ENCODE assay signal across 17 cellular contexts in genomic region chr1:234869182-234870019, GRCh38.
DNase-seq lines count a peak whose midpoint lies in the region; ATAC-seq and TF ChIP-seq lines count a peak whose summit lies in the region.
"Had no signal": no experiment of that assay in that cellular context is flagged by ENCODE, and none has a peak within 500 bp of the region (broad histone marks: within the 10 kb centered on the region; RNA-seq: fewer than 3 reads in every experiment).

No MANE protein-coding gene starts in this region.

- H3K27me3 ChIP-seq in right atrium auricular region (no peaks in the 10 kb centered on the region), Panc1 (ENCODE audit: control insufficient read depth, insufficient read depth, low read length) (no peaks in the 10 kb centered on the region), testis (no peaks in the 10 kb centered on the region)
- H3K27me3 ChIP-seq: ascending aorta had no signal

- ATAC-seq in Right ventricle myocardium inferior = no peak
- ATAC-seq in Panc1 = no peak; the same call in 1 of the 2 replicates
- no peak for ATAC-seq in GM21367 (IDR thresholded peaks at IDR 0.05; ENCODE audit: unreplicated experiment)
- ATAC-seq: lower lobe of right lung had no signal

- in situ Hi-C loops in Panc1 (cut with HindIII; ENCODE audit: low pct_unique_long_range_greater_than_20kb, low sequenced_read_pairs) = no loop called here

- H3K4me3 ChIP-seq in right atrium auricular region (no peak overlapping the region), Panc1 (ENCODE audit: low read depth in 2 of 2, low read length in 2 of 2) (no peak overlapping the region), testis (no peak overlapping the region)
- H3K4me3 ChIP-seq: ascending aorta, lower lobe of right lung had no signal

- WGBS in testis, 2 donors = 73 to 80% methylated on average over 16 of the region's 16 CpGs

- TF ChIP-seq CTCF in right atrium auricular region (IDR thresholded peaks at IDR 0.05) (no peak), Panc1 (IDR thresholded peaks at IDR 0.05) (no peak), testis (IDR thresholded peaks at IDR 0.05) (no peak)

- CTCF ChIA-PET in Panc1 (lab: Charles Lee) = no interaction called here

- no TSS peak for BruUV-seq in Panc1 (replicated peaks; lab: Mats Ljungman, UMichigan)

- POLR2A ChIA-PET in Panc1 (lab: Charles Lee) = no interaction called here

- intact Hi-C loops in Right ventricle myocardium inferior (cut with DNase I) = no loop called here
- intact Hi-C loops in Panc1 (cut with micrococcal nuclease; ENCODE audit: unreplicated experiment) = loop anchor here (10.0 kb wide), 2 partner anchors 205 to 255 kb away; partner anchors contain the start of gene IRF2BP2
- intact Hi-C loops in testis (cut with DNase I; ENCODE audit: low total_unique reads) = no loop called here

- H3K36me3 ChIP-seq in right atrium auricular region (no peaks in the 10 kb centered on the region), Panc1 (ENCODE audit: control insufficient read depth, insufficient read depth, low read length) (no peaks in the 10 kb centered on the region), testis (ENCODE audit: low read depth, missing control alignments) (no peaks in the 10 kb centered on the region)
- H3K36me3 ChIP-seq: ascending aorta, lower lobe of right lung had no signal

- H3K4me1 ChIP-seq in right atrium auricular region = peaks cover 0 to 33% of the 10 kb centered on the region in 2 donors
- H3K4me1 ChIP-seq in Panc1 (ENCODE audit: control insufficient read depth, insufficient read depth, low read length) = peaks cover 55% of the 10 kb centered on the region
- no peaks in the 10 kb centered on the region for H3K4me1 ChIP-seq in testis

- H3K27ac ChIP-seq in right atrium auricular region (peak overlapping the region; percentile 14 to 70), Panc1 (ENCODE audit: low read length) (peak overlapping the region; percentile 90), testis (no peak overlapping the region)
- H3K27ac ChIP-seq: ascending aorta, epithelial cell of prostate, lower lobe of right lung had no signal

- DNase-seq in right atrium auricular region (ENCODE audit: low spot score) (no peak), Right ventricle myocardium inferior (ENCODE audit: missing footprints) (no peak), Panc1 (ENCODE audit: low read depth, low spot score) (no peak), islet precursor cell (peak; percentile 52), DMS153 treated with DMSO at 0.1 percent for 48 hours (lab: John Stamatoyannopoulos, UW; ENCODE audit: unreplicated experiment) (no peak), testis (no peak)
- DNase-seq in stimulated activated CD4-positive, alpha-beta T cell treated with anti-CD3 and anti-CD28 coated beads, Interleukin-2, amount 100 ng/mL, for 24 hours = no peak
- DNase-seq: activated CD4-positive, CD25-positive, alpha-beta regulatory T cell; cortex of kidney; HFFc6; lower lobe of right lung; MM.1S; NCI-H2029 treated with DMSO at 0.1 percent for 48 hours; RPMI8226 had no signal

- H3K9me3 ChIP-seq in right atrium auricular region = no peaks in the 10 kb centered on the region
- no peaks in the 10 kb centered on the region for H3K9me3 ChIP-seq in Panc1 (ENCODE audit: control insufficient read depth, insufficient read depth, low read depth, low read length)
- no peaks in the 10 kb centered on the region for H3K9me3 ChIP-seq in testis
- H3K9me3 ChIP-seq: ascending aorta, lower lobe of right lung had no signal

- no peak for TF ChIP-seq POLR2A in testis (IDR thresholded peaks at IDR 0.05)

Comparison
In these comparisons a context has a peak if more than half of its experiments do, and no peak if none do; other contexts are left out.
1. H3K27ac ChIP-seq: peak in right atrium auricular region (2 of 2) and Panc1 (single experiment); none in testis (0 of 2).